ENCODE assay signal across 20 cellular contexts in genomic region chr12:29283969-29284368, GRCh38.
"Had no signal": no experiment of that assay in that cellular context is flagged by ENCODE, and none has a peak within 500 bp of the region (broad histone marks: within the 10 kb centered on the region; RNA-seq: fewer than 3 reads in every experiment).

No MANE protein-coding gene starts in this region.

- ATAC-seq: left cardiac atrium; mucosa of descending colon; naive thymus-derived CD8-positive, alpha-beta T cell; psoas muscle; right lobe of liver had no signal

- H3K27ac ChIP-seq: cardiac muscle cell, colonic mucosa, psoas muscle, right lobe of liver had no signal

- H3K4me3 ChIP-seq: cardiac muscle cell, colonic mucosa, lung, mucosa of descending colon, psoas muscle, right lobe of liver had no signal

- H3K27me3 ChIP-seq: cardiac muscle cell, colonic mucosa, right lobe of liver had no signal

- H3K9me3 ChIP-seq: colonic mucosa, mucosa of descending colon, psoas muscle, right lobe of liver had no signal

- H3K36me3 ChIP-seq: cardiac muscle cell, colonic mucosa, right lobe of liver had no signal

- H3K4me1 ChIP-seq: colonic mucosa, psoas muscle, right lobe of liver had no signal

- DNase-seq: activated CD4-positive, alpha-beta memory T cell treated with anti-CD3 and anti-CD28 coated beads, Interleukin-2, amount 10 ng/mL, durations not matched to agents 7 days and 5 days; activated CD4-positive, CD25-positive, alpha-beta regulatory T cell treated with anti-CD3 and anti-CD28 coated beads, Interleukin-2, amount 50 U/mL, for 72 hours; activated gamma-delta T cell; activated T-cell treated with anti-CD3 and anti-CD28 coated beads, Interleukin-2, amount 50 U/mL, for 48 hours; anterior cingulate cortex; colonic mucosa; glutamatergic neuron; immature natural killer cell; left cardiac atrium; mucosa of descending colon; naive thymus-derived CD8-positive, alpha-beta T cell; occipital lobe; psoas muscle; right lobe of liver; stimulated activated CD4-positive, alpha-beta T cell treated with anti-CD3 and anti-CD28 coated beads, Interleukin-2, amount 100 ng/mL, for 24 hours; stimulated activated naive CD4-positive, alpha-beta T cell; SW 1271; T-helper 9 cell had no signal
